Comparison of ENCODE assay signal across 33 cellular contexts in the genomic region with DNA sequence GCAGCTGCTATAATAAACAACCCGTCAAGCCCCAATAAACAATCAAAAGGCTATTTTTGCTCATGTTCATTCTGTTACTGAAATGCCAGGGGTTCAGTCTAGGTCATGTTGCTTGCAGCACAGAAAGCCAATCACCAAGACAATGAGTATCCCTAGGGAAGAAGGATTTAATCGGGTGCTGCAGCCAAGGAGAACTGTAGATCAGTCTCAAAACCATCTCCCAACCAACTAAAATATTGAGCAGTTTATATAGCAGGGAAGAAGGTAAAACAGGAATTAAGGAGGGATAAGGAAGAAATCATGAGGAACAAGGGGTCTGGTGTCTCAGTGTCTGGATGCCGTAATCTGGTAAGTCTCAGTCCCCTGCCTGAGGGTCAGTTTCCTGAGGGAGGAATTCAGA.
"Had no signal": no experiment of that assay in that cellular context is flagged by ENCODE, and none has a peak within 500 bp of the region (broad histone marks: within the 10 kb centered on the region; RNA-seq: fewer than 3 reads in every experiment).

No MANE protein-coding gene starts in this region.

- H3K4me1 ChIP-seq: adrenal gland, ascending aorta, body of pancreas, breast epithelium had no signal

- DNase-seq: activated effector memory CD4-positive, alpha-beta T cell treated with anti-CD3 and anti-CD28 coated beads, Interleukin-2, amount 50 U/mL, for 16 hours; activated effector memory CD4-positive, alpha-beta T cell treated with Interleukin-2 at 50 U/mL for 16 hours; activated gamma-delta T cell; activated gamma-delta T cell treated with Interleukin-2 at 50 U/mL for 16 hours; activated naive CD4-positive, alpha-beta T cell; activated naive CD4-positive, alpha-beta T cell treated with anti-CD3 and anti-CD28 coated beads for 36 hours; activated naive CD4-positive, alpha-beta T cell treated with anti-CD3 and anti-CD28 coated beads, Interleukin-2, amount 10 ng/mL, durations not matched to agents 7 days and 5 days; activated naive CD4-positive, alpha-beta T cell treated with anti-CD3 and anti-CD28 coated beads, Interleukin-2, amount 50 U/mL, for 16 hours; activated naive CD4-positive, alpha-beta T cell treated with Interleukin-2 at 50 U/mL for 16 hours; activated naive CD8-positive, alpha-beta T cell treated with anti-CD3 and anti-CD28 coated beads for 36 hours; activated naive CD8-positive, alpha-beta T cell treated with anti-CD3 and anti-CD28 coated beads, Interleukin-2, amount 10 ng/mL, durations not matched to agents 7 days and 5 days; activated naive CD8-positive, alpha-beta T cell treated with anti-CD3 and anti-CD28 coated beads, Interleukin-2, amount 50 U/mL, for 24 hours; activated T-cell treated with anti-CD3 and anti-CD28 coated beads, Interleukin-2, amount 50 U/mL, for 1 hour; activated T-cell treated with anti-CD3 and anti-CD28 coated beads, Interleukin-2, amount 50 U/mL, for 24 hours; activated T-cell treated with anti-CD3 and anti-CD28 coated beads, Interleukin-2, amount 50 U/mL, for 4 hours; activated T-cell treated with anti-CD3 and anti-CD28 coated beads, Interleukin-2, amount 50 U/mL, for 48 hours; activated T-cell treated with anti-CD3 and anti-CD28 coated beads, Interleukin-2, amount 50 U/mL, for 72 hours; adrenal gland; amniotic stem cell; amygdala; anterior cingulate cortex; aorta; body of pancreas; brain microvascular endothelial cell; caudate nucleus; central memory CD4-positive, alpha-beta T cell; cerebellar nuclear complex had no signal

- H3K4me3 ChIP-seq: adrenal gland, ascending aorta, body of pancreas, breast epithelium, cardiac muscle cell had no signal

- H3K36me3 ChIP-seq: adrenal gland, ascending aorta, brain microvascular endothelial cell, breast epithelium, cardiac muscle cell had no signal

- ATAC-seq: activated naive CD4-positive, alpha-beta T cell treated with anti-CD3 and anti-CD28 coated beads, Interleukin-2, amount 50 U/mL, for 72 hours; activated naive CD8-positive, alpha-beta T cell treated with anti-CD3 and anti-CD28 coated beads, Interleukin-2, amount 50 U/mL, for 24 hours; activated T-cell treated with anti-CD3 and anti-CD28 coated beads, Interleukin-2, amount 50 U/mL, for 4 hours; activated T-cell treated with anti-CD3 and anti-CD28 coated beads, Interleukin-2, amount 50 U/mL, for 72 hours; activated T-helper 17 cell treated with anti-CD3 and anti-CD28 coated beads, Interleukin-2, amount 50 U/mL, for 72 hours; body of pancreas had no signal

- H3K27ac ChIP-seq: adrenal gland, ascending aorta, body of pancreas, brain microvascular endothelial cell, breast epithelium, cardiac muscle cell had no signal

- FAIRE-seq: bronchial epithelial cell had no signal

- H3K27me3 ChIP-seq: adrenal gland, ascending aorta, body of pancreas, brain microvascular endothelial cell, breast epithelium, cardiac muscle cell had no signal

- H3K9me3 ChIP-seq: adrenal gland, ascending aorta, body of pancreas, breast epithelium had no signal
